8 cellular contexts compared by ENCODE assay signal in genomic region chr16:16272573-16273221, GRCh38. TPM values are rescaled to one million over a fixed set of nuclear protein-coding genes. Genes with fewer than 3 reads are reported as not detected.
"Had no signal": no experiment of that assay in that cellular context is flagged by ENCODE, and none has a peak within 500 bp of the region (broad histone marks: within the 10 kb centered on the region; RNA-seq: fewer than 3 reads in every experiment).

No MANE protein-coding gene starts in this region.

RNA-seq across cellular contexts. Expression of gene ABCC6, which starts 49.4 kb away (rescaled TPM):
- total RNA-seq: activated CD4-positive, alpha-beta memory T cell treated with anti-CD3 and anti-CD28 coated beads for 36 hours; activated CD4-positive, alpha-beta T cell treated with anti-CD3 and anti-CD28 coated beads, Interleukin-2, amount 10 ng/mL, durations not matched to agents 24 days and 14 days; activated CD8-positive, alpha-beta memory T cell treated with anti-CD3 and anti-CD28 coated beads for 36 hours; activated CD8-positive, alpha-beta T cell treated with anti-CD3 and anti-CD28 coated beads, Interleukin-2, amount 10 ng/mL, durations not matched to agents 7 days and 5 days; activated naive CD4-positive, alpha-beta T cell treated with anti-CD3 and anti-CD28 coated beads for 36 hours; activated naive CD8-positive, alpha-beta T cell treated with anti-CD3 and anti-CD28 coated beads for 36 hours; activated T-helper 1 cell treated with anti-CD3 and anti-CD28 coated beads, Interleukin-12 subunit alpha, Interleukin-12 subunit beta, Interleukin-2, Interleukin-4 antibody, amounts not matched to agents 30 ng/mL and 10 ng/mL and 1 ng/mL, durations not matched to agents 14 hours and 24 hours and 36 hours; activated T-helper 2 cell treated with anti-CD3 and anti-CD28 coated beads, Interferon-gamma antibody, Interleukin-2, Interleukin-4, amounts not matched to agents 10 μg/mL and 5 μg/mL and 100 μg/mL, durations not matched to agents 14 hours and 24 hours and 36 hours had no signal
